ENCODE assay signal across 22 cellular contexts in the genomic region with DNA sequence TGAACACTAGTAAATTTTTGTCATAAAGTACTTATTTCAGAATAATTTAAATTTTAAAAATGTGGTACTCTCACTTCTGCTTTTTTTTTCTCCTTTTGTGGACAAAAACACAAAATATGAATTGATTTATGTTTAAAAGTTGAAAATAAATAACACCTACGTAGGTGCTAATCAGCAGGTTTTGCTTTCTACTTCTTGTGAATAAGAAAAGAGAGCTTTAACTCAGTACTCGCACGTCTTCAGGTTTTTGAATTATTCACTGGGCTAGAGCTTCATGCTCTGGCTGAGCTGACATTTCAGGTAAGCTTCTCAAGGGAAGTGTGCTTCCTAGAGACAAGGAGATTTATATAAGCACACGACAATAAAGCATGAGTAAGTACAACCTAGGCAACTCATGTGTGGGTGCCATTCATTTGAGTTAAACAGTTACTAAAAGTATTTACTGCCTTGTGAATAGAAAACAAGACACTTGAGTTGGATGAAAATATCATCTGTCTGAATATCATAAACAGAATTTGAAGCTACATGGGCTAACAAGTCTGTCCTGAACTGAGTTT.
A peak's percentile ranks its signal among the peaks of the same experiment; 100 is the strongest.
DNase-seq lines count a peak whose midpoint lies in the region; ATAC-seq and TF ChIP-seq lines count a peak whose summit lies in the region.
"Had no signal": no experiment of that assay in that cellular context is flagged by ENCODE, and none has a peak within 500 bp of the region (broad histone marks: within the 10 kb centered on the region; RNA-seq: fewer than 3 reads in every experiment).

No MANE protein-coding gene starts in this region.

- TF ChIP-seq CTCF in mammary epithelial cell (conservative IDR thresholded peaks at IDR 0.05 in 1 of 2, IDR thresholded peaks at IDR 0.05 in 1 of 2; ENCODE audit: extremely low read depth in 1 of 2, insufficient read depth in 1 of 2, low read depth in 1 of 2, low read length in 2 of 2) (no peak), breast epithelium (IDR thresholded peaks at IDR 0.05) (no peak), epithelial cell of esophagus (IDR thresholded peaks at IDR 0.05; ENCODE audit: insufficient read depth, low read depth, low read length, missing control alignments) (no peak)

- peaks cover 0 to 1% of the 10 kb centered on the region in 2 donors for H3K27me3 Mint-ChIP-seq in CD8-positive, alpha-beta memory T cell

- no peak overlapping the region for H3K4me2 ChIP-seq in mammary epithelial cell (ENCODE audit: insufficient read depth, low read depth, low read length)
- H3K4me2 ChIP-seq: A549, BLaER1 had no signal

- H3K27ac ChIP-seq in mammary epithelial cell (ENCODE audit: insufficient read depth, low read depth, low read length) (no peak overlapping the region), breast epithelium (no peak overlapping the region)
- H3K27ac ChIP-seq in CD8-positive, alpha-beta memory T cell (ENCODE audit: low read depth, low read length), result no peak overlapping the region
- H3K27ac ChIP-seq: A549, BLaER1, Peyer's patch had no signal

- no peak overlapping the region for H2AFZ ChIP-seq in mammary epithelial cell (ENCODE audit: low read depth, low read length)

- 77% methylated on average over 4 of the region's 4 CpGs for WGBS in mammary epithelial cell (ENCODE audit: low coverage, missing lambda C conversion rate)

- H3K79me2 ChIP-seq in mammary epithelial cell (ENCODE audit: insufficient read depth, low read length), result no peaks in the 10 kb centered on the region

- H3K27ac Mint-ChIP-seq in CD8-positive, alpha-beta memory T cell, result no peak overlapping the region
- H3K27ac Mint-ChIP-seq in stimulated activated effector memory CD8-positive, alpha-beta T cell treated with anti-CD3 and anti-CD28 coated beads, Interleukin-12 subunit alpha, Interleukin-12 subunit beta, amount 100 ng/mL, for 72 hours, result no peak overlapping the region
- H3K27ac Mint-ChIP-seq: CD4-positive, alpha-beta memory T cell; HFFc6 had no signal

- no peaks in the 10 kb centered on the region for H3K4me1 Mint-ChIP-seq in CD8-positive, alpha-beta memory T cell
- H3K4me1 Mint-ChIP-seq in stimulated activated effector memory CD8-positive, alpha-beta T cell treated with anti-CD3 and anti-CD28 coated beads, Interleukin-12 subunit alpha, Interleukin-12 subunit beta, amount 100 ng/mL, for 72 hours, result no peaks in the 10 kb centered on the region
- H3K4me1 Mint-ChIP-seq: CD4-positive, alpha-beta memory T cell had no signal

- no peak overlapping the region for H3K4me3 Mint-ChIP-seq in CD8-positive, alpha-beta memory T cell
- H3K4me3 Mint-ChIP-seq in stimulated activated effector memory CD8-positive, alpha-beta T cell treated with anti-CD3 and anti-CD28 coated beads, Interleukin-12 subunit alpha, Interleukin-12 subunit beta, amount 100 ng/mL, for 72 hours, result no peak overlapping the region
- H3K4me3 Mint-ChIP-seq: CD4-positive, alpha-beta memory T cell; HFFc6 had no signal

- H3K4me3 ChIP-seq in mammary epithelial cell (replicated peaks in 1 of 3; ENCODE audit: insufficient read depth in 1 of 3, low read depth in 2 of 3, low read length in 3 of 3), result no peak overlapping the region
- no peak overlapping the region for H3K4me3 ChIP-seq in breast epithelium
- no peak overlapping the region for H3K4me3 ChIP-seq in epithelial cell of esophagus (ENCODE audit: low read length)
- no peak overlapping the region for H3K4me3 ChIP-seq in CD8-positive, alpha-beta memory T cell (ENCODE audit: low read length)
- H3K4me3 ChIP-seq: A549, BLaER1, Peyer's patch had no signal

- no peaks in the 10 kb centered on the region for H3K27me3 ChIP-seq in mammary epithelial cell (ENCODE audit: insufficient read depth, low read length)
- H3K27me3 ChIP-seq in breast epithelium, result no peaks in the 10 kb centered on the region
- H3K27me3 ChIP-seq in CD8-positive, alpha-beta memory T cell (ENCODE audit: insufficient read depth, low read length, poor library complexity, severe bottlenecking), result no peaks in the 10 kb centered on the region
- H3K27me3 ChIP-seq: BLaER1, Peyer's patch had no signal

- no TSS peak for BruUV-seq in mammary epithelial cell (replicated peaks; lab: Mats Ljungman, UMichigan)

- dilution Hi-C loops in mammary epithelial cell (cut with HindIII; ENCODE audit: low sequenced_read_pairs), result no loop called here

- ATAC-seq in stimulated activated effector memory CD8-positive, alpha-beta T cell treated with anti-CD3 and anti-CD28 coated beads, Interleukin-12 subunit alpha, Interleukin-12 subunit beta, amount 100 ng/mL, for 72 hours, result no peak
- ATAC-seq: A549, HepG2, Right ventricle myocardium inferior had no signal

- H4K20me1 ChIP-seq in mammary epithelial cell (ENCODE audit: insufficient read depth, low read length), result no peaks in the 10 kb centered on the region
- H4K20me1 ChIP-seq: BLaER1 had no signal

- intact Hi-C loops in mammary epithelial cell (cut with micrococcal nuclease) (no loop called here), breast epithelium (cut with DNase I; ENCODE audit: low total_unique reads) (no loop called here)

- CTCF ChIA-PET in mammary epithelial cell (lab: Charles Lee; ENCODE audit: low non-redundant PET), result no interaction called here
- CTCF ChIA-PET in CD8-positive, alpha-beta memory T cell (lab: Charles Lee), result no interaction called here

- H3K9me3 Mint-ChIP-seq in CD8-positive, alpha-beta memory T cell, result peaks cover 0 to 16% (median 7%) of the 10 kb centered on the region in 5 donors
- H3K9me3 Mint-ChIP-seq in stimulated activated effector memory CD8-positive, alpha-beta T cell treated with anti-CD3 and anti-CD28 coated beads, Interleukin-12 subunit alpha, Interleukin-12 subunit beta, amount 100 ng/mL, for 72 hours, result peaks cover 2% of the 10 kb centered on the region

- no peak for TF ChIP-seq POLR2A in breast epithelium (IDR thresholded peaks at IDR 0.05)

- POLR2A ChIA-PET in CD8-positive, alpha-beta memory T cell (lab: Charles Lee), result no interaction called here

- no peaks in the 10 kb centered on the region for H3K9me3 ChIP-seq in mammary epithelial cell (replicated peaks; ENCODE audit: insufficient read depth, low read length)
- no peaks in the 10 kb centered on the region for H3K9me3 ChIP-seq in breast epithelium
- no peaks in the 10 kb centered on the region for H3K9me3 ChIP-seq in CD8-positive, alpha-beta memory T cell (ENCODE audit: low read length)
- H3K9me3 ChIP-seq: A549, BLaER1, Peyer's patch had no signal

- H3K36me3 Mint-ChIP-seq in CD8-positive, alpha-beta memory T cell, result no peaks in the 10 kb centered on the region
- H3K36me3 Mint-ChIP-seq in stimulated activated effector memory CD8-positive, alpha-beta T cell treated with anti-CD3 and anti-CD28 coated beads, Interleukin-12 subunit alpha, Interleukin-12 subunit beta, amount 100 ng/mL, for 72 hours, result no peaks in the 10 kb centered on the region
- H3K36me3 Mint-ChIP-seq: CD4-positive, alpha-beta memory T cell had no signal

- in situ Hi-C loops in mammary epithelial cell (cut with MboI; ENCODE audit: low sequenced_read_pairs in 2 of 2), result no loop called here

- no peak overlapping the region for H3K9ac ChIP-seq in mammary epithelial cell (ENCODE audit: insufficient read depth, low read length)
- H3K9ac ChIP-seq: BLaER1 had no signal

- H3K4me1 ChIP-seq in mammary epithelial cell (ENCODE audit: insufficient read depth, low read length) (no peaks in the 10 kb centered on the region), breast epithelium (no peaks in the 10 kb centered on the region)
- H3K4me1 ChIP-seq in CD8-positive, alpha-beta memory T cell (ENCODE audit: insufficient read depth, low read length), result no peaks in the 10 kb centered on the region
- H3K4me1 ChIP-seq: A549, BLaER1, Peyer's patch had no signal

- H3K36me3 ChIP-seq in mammary epithelial cell (ENCODE audit: insufficient read depth, low read length) (no peaks in the 10 kb centered on the region), breast epithelium (no peaks in the 10 kb centered on the region)
- H3K36me3 ChIP-seq in CD8-positive, alpha-beta memory T cell (ENCODE audit: insufficient read depth, low read length), result no peaks in the 10 kb centered on the region
- H3K36me3 ChIP-seq: BLaER1, Peyer's patch had no signal

- peak; percentile 23 for DNase-seq in mammary epithelial cell
- DNase-seq in breast epithelium (ENCODE audit: low spot score in 2 of 2), result no peak
- peak; percentile 2 for DNase-seq in epithelial cell of esophagus (ENCODE audit: low read depth)
- DNase-seq in kidney tubule cell (ENCODE audit: low spot score), result peak; percentile 80
- DNase-seq in NCI-H1930 (lab: John Stamatoyannopoulos, UW), result no peak
- DNase-seq in CD8-positive, alpha-beta memory T cell, result no peak
- DNase-seq in stimulated activated effector memory CD8-positive, alpha-beta T cell treated with anti-CD3 and anti-CD28 coated beads, Interleukin-12 subunit alpha, Interleukin-12 subunit beta, amount 100 ng/mL, for 72 hours (ENCODE audit: low spot score in 2 of 2), result no peak
- DNase-seq: Calu3; CD4-positive, alpha-beta memory T cell; H7; HFFc6; KBM-7; NCI-H1105; NCI-H1694 treated with DMSO at 0.1 percent for 48 hours; NCI-H2107; NCI-H226; NCI-H526; Peyer's patch had no signal

Comparison
In these comparisons a context has a peak if more than half of its experiments do, and no peak if none do; other contexts are left out.
1. DNase-seq: peak in mammary epithelial cell (single experiment), epithelial cell of esophagus (single experiment) and kidney tubule cell (single experiment); none in breast epithelium (0 of 2), NCI-H1930 (0 of 2), CD8-positive, alpha-beta memory T cell (0 of 5) and stimulated activated effector memory CD8-positive, alpha-beta T cell treated with anti-CD3 and anti-CD28 coated beads, Interleukin-12 subunit alpha, Interleukin-12 subunit beta, amount 100 ng/mL, for 72 hours (0 of 2).